ENCODE assay signal across 29 cellular contexts in the genomic region with DNA sequence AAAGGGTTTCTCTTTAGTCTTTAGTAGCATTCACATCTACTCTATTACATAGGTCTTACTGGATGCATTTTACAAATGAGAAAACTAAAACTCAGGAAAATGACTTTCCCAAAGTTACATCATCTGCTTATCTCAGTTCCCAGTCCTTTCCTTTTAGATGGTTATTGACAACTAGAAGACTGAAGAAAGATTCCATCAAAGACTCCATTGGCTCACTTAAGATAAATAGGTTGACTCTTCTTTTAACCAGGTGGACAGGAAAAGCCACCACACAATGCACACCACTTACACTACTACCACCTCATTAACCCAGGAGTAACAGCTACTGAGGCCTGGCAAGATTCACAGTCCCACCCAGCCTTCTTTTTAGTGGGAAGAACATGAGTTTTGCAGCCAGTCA.
DNase-seq lines count a peak whose midpoint lies in the region; ATAC-seq, FAIRE-seq and TF ChIP-seq lines count a peak whose summit lies in the region.
"Had no signal": no experiment of that assay in that cellular context is flagged by ENCODE, and none has a peak within 500 bp of the region (broad histone marks: within the 10 kb centered on the region; RNA-seq: fewer than 3 reads in every experiment).

No MANE protein-coding gene starts in this region.

- no peak for TF ChIP-seq CTCF in endothelial cell of umbilical vein (IDR thresholded peaks at IDR 0.05; ENCODE audit: extremely low read depth in 1 of 2, insufficient read depth in 1 of 2, low read depth in 1 of 2, low read length in 2 of 2)
- no peak for TF ChIP-seq CTCF in neural progenitor cell (IDR thresholded peaks at IDR 0.05)

- no peaks in the 10 kb centered on the region for H3K36me3 Mint-ChIP-seq in T-helper 2 cell treated with Interferon-gamma antibody and Interleukin-4, amounts not matched to agents 5 μg/mL and 100 μg/mL, for 36 hours (ENCODE audit: low read depth)
- peaks cover 4% of the 10 kb centered on the region for H3K36me3 Mint-ChIP-seq in neural progenitor cell
- H3K36me3 Mint-ChIP-seq: WTC11 had no signal

- no peak overlapping the region for H2AFZ ChIP-seq in endothelial cell of umbilical vein (ENCODE audit: low read depth, low read length)
- H2AFZ ChIP-seq in neural progenitor cell (replicated peaks) = no peak overlapping the region

- intact Hi-C loops in endothelial cell of umbilical vein (cut with micrococcal nuclease) = loop anchor here (1.0 kb wide), 1 partner anchor 10 kb away; no protein-coding TSS in a partner anchor

- H3K4me3 Mint-ChIP-seq in T-helper 2 cell treated with Interferon-gamma antibody and Interleukin-4, amounts not matched to agents 5 μg/mL and 100 μg/mL, for 36 hours = peak overlapping the region; percentile 12
- H3K4me3 Mint-ChIP-seq in neural progenitor cell = no peak overlapping the region
- H3K4me3 Mint-ChIP-seq: CD8-positive, alpha-beta T cell; dendritic cell treated with granulocyte-macrophage colony-stimulating factor and Interleukin-4, amounts not matched to agents 40 ng/mL and 50 ng/mL, for 4 days; WTC11 had no signal

- in situ Hi-C loops in G401 (cut with HindIII; ENCODE audit: low sequenced_read_pairs) = no loop called here

- no peak for DNase-seq in T-helper 2 cell treated with Interferon-gamma antibody and Interleukin-4, amounts not matched to agents 5 μg/mL and 100 μg/mL, for 36 hours (ENCODE audit: low spot score)
- DNase-seq in T-helper 2 cell (no peak), NCI-H69 (lab: John Stamatoyannopoulos, UW) (peak; percentile 67), endothelial cell of umbilical vein (ENCODE audit: low read depth, low spot score) (peak; percentile 65), neural progenitor cell (ENCODE audit: low spot score) (no peak), NCI-H1105 (lab: John Stamatoyannopoulos, UW) (no peak), G401 (ENCODE audit: low spot score) (no peak)
- DNase-seq: 8988T; activated CD8-positive, alpha-beta memory T cell treated with anti-CD3 and anti-CD28 coated beads, Interleukin-2, amount 50 U/mL, for 4 hours; activated effector memory CD4-positive, alpha-beta T cell treated with anti-CD3 and anti-CD28 coated beads, Interleukin-2, amount 50 U/mL, for 16 hours; amniotic stem cell; CD8-positive, alpha-beta T cell; DMS153; NCI-H1048; NCI-H226; NCI-H82; PC-3; small intestine; stimulated activated CD4-positive, alpha-beta T cell treated with anti-CD3 and anti-CD28 coated beads, Interleukin-2, amount 100 ng/mL, for 24 hours; T1000 had no signal

- no peaks in the 10 kb centered on the region for H3K36me3 ChIP-seq in endothelial cell of umbilical vein (ENCODE audit: control insufficient read depth in 2 of 2, extremely low read depth in 1 of 2, insufficient read depth in 2 of 2, low read length in 2 of 2)
- H3K36me3 ChIP-seq in neural progenitor cell = no peaks in the 10 kb centered on the region
- H3K36me3 ChIP-seq: cardiac muscle cell, heart left ventricle had no signal

- H3K27me3 ChIP-seq in endothelial cell of umbilical vein (ENCODE audit: control insufficient read depth in 2 of 2, insufficient read depth in 2 of 2, low read length in 2 of 2) (no peaks in the 10 kb centered on the region), neural progenitor cell (no peaks in the 10 kb centered on the region)
- H3K27me3 ChIP-seq: heart left ventricle had no signal

- CTCF ChIA-PET in endothelial cell of umbilical vein (lab: Charles Lee) = interaction anchor here (2.3 kb wide), 2 partner anchors 9 to 36 kb away, joined by 7 to 18 read pairs; no protein-coding TSS in a partner anchor

- H3K4me3 ChIP-seq in endothelial cell of umbilical vein (replicated peaks in 1 of 3; ENCODE audit: insufficient read depth in 1 of 3, low read depth in 1 of 3, low read length in 3 of 3) = no peak overlapping the region
- no peak overlapping the region for H3K4me3 ChIP-seq in neural progenitor cell
- H3K4me3 ChIP-seq: cardiac muscle cell, heart left ventricle had no signal

- no peak overlapping the region for H3K27ac Mint-ChIP-seq in T-helper 2 cell treated with Interferon-gamma antibody and Interleukin-4, amounts not matched to agents 5 μg/mL and 100 μg/mL, for 36 hours
- peak overlapping the region; percentile 38 for H3K27ac Mint-ChIP-seq in neural progenitor cell
- H3K27ac Mint-ChIP-seq: CD8-positive, alpha-beta T cell; dendritic cell treated with granulocyte-macrophage colony-stimulating factor and Interleukin-4, amounts not matched to agents 40 ng/mL and 50 ng/mL, for 4 days; type B pancreatic cell; WTC11 had no signal

- no TSS peak for BruUV-seq in endothelial cell of umbilical vein (replicated peaks; lab: Mats Ljungman, UMichigan)

- H3K9me3 Mint-ChIP-seq in T-helper 2 cell treated with Interferon-gamma antibody and Interleukin-4, amounts not matched to agents 5 μg/mL and 100 μg/mL, for 36 hours = no peaks in the 10 kb centered on the region
- H3K9me3 Mint-ChIP-seq in neural progenitor cell = no peaks in the 10 kb centered on the region
- H3K9me3 Mint-ChIP-seq: CD8-positive, alpha-beta T cell; dendritic cell treated with granulocyte-macrophage colony-stimulating factor and Interleukin-4, amounts not matched to agents 40 ng/mL and 50 ng/mL, for 4 days; type B pancreatic cell; WTC11 had no signal

- no peak for ATAC-seq in GM21381 (IDR thresholded peaks at IDR 0.05; ENCODE audit: unreplicated experiment)
- ATAC-seq: PC-3, Right ventricle myocardium inferior had no signal

- no peaks in the 10 kb centered on the region for H4K20me1 ChIP-seq in endothelial cell of umbilical vein (replicated peaks; ENCODE audit: control insufficient read depth, extremely low read depth, insufficient read depth, low read length)
- H4K20me1 ChIP-seq in neural progenitor cell (ENCODE audit: low read depth) = peaks cover 4% of the 10 kb centered on the region

- no peak for FAIRE-seq in endothelial cell of umbilical vein (lab: Jason Lieb, UNC)
- FAIRE-seq: G401.6, H54, small intestine had no signal

- H3K9me1 ChIP-seq in endothelial cell of umbilical vein (replicated peaks; ENCODE audit: control insufficient read depth, extremely low read depth, insufficient read depth, low read length) = peaks cover 2% of the 10 kb centered on the region

- H3K27me3 Mint-ChIP-seq in T-helper 2 cell treated with Interferon-gamma antibody and Interleukin-4, amounts not matched to agents 5 μg/mL and 100 μg/mL, for 36 hours (ENCODE audit: low read depth) = no peaks in the 10 kb centered on the region
- peaks cover 2% of the 10 kb centered on the region for H3K27me3 Mint-ChIP-seq in neural progenitor cell (ENCODE audit: insufficient read depth, low read depth)
- H3K27me3 Mint-ChIP-seq: dendritic cell treated with granulocyte-macrophage colony-stimulating factor and Interleukin-4, amounts not matched to agents 40 ng/mL and 50 ng/mL, for 4 days; type B pancreatic cell had no signal

- peak overlapping the region; percentile 14 for H3K4me2 ChIP-seq in endothelial cell of umbilical vein (ENCODE audit: insufficient read depth, low read length)
- H3K4me2 ChIP-seq in neural progenitor cell = no peak overlapping the region

- no peak overlapping the region for H3K9ac ChIP-seq in endothelial cell of umbilical vein (replicated peaks; ENCODE audit: extremely low read depth, insufficient read depth, low read length)
- H3K9ac ChIP-seq in neural progenitor cell = no peak overlapping the region

- no peaks in the 10 kb centered on the region for H3K79me2 ChIP-seq in endothelial cell of umbilical vein (ENCODE audit: control insufficient read depth, insufficient read depth, low read length)
- peaks cover 3% of the 10 kb centered on the region for H3K79me2 ChIP-seq in neural progenitor cell (ENCODE audit: low read depth)

- no peak overlapping the region for H3K27ac ChIP-seq in endothelial cell of umbilical vein (ENCODE audit: insufficient read depth, low read depth, low read length)
- no peak overlapping the region for H3K27ac ChIP-seq in neural progenitor cell
- H3K27ac ChIP-seq: cardiac muscle cell, heart left ventricle had no signal

- no peak for TF ChIP-seq POLR2A in endothelial cell of umbilical vein (IDR thresholded peaks at IDR 0.05; ENCODE audit: low read depth, low read length)

- dilution Hi-C loops in endothelial cell of umbilical vein (cut with MboI; ENCODE audit: extremely low pct_ligation_motif_present, low sequenced_read_pairs) = no loop called here

- H3F3A ChIP-seq in neural progenitor cell (ENCODE audit: low read depth) = no peaks in the 10 kb centered on the region

- H3K4me1 ChIP-seq in endothelial cell of umbilical vein (ENCODE audit: control insufficient read depth, extremely low read depth, insufficient read depth, low read length) = peaks cover 15% of the 10 kb centered on the region
- peaks cover 25% of the 10 kb centered on the region for H3K4me1 ChIP-seq in neural progenitor cell

- H3K9me3 ChIP-seq in endothelial cell of umbilical vein (replicated peaks; ENCODE audit: control insufficient read depth, insufficient read depth, low read length) (no peaks in the 10 kb centered on the region), neural progenitor cell (ENCODE audit: low read depth) (no peaks in the 10 kb centered on the region)
- H3K9me3 ChIP-seq: heart left ventricle had no signal

- POLR2A ChIA-PET in endothelial cell of umbilical vein (lab: Charles Lee) = no interaction called here

- peaks cover 21% of the 10 kb centered on the region for H3K4me1 Mint-ChIP-seq in T-helper 2 cell treated with Interferon-gamma antibody and Interleukin-4, amounts not matched to agents 5 μg/mL and 100 μg/mL, for 36 hours (ENCODE audit: low read depth)
- H3K4me1 Mint-ChIP-seq in neural progenitor cell = peaks cover 44% of the 10 kb centered on the region

TF ChIP-seq in endothelial cell of umbilical vein, 7 proteins besides CTCF, POLR2A, EP300 and RAD21:
- TF ChIP-seq GATA2 (IDR thresholded peaks at IDR 0.05; ENCODE audit: insufficient read depth, insufficient read length, low read depth, low read length) (peak; percentile 37), EZH2 (IDR thresholded peaks at IDR 0.05; ENCODE audit: borderline replicate concordance, low read depth, low read length, severe bottlenecking) (no peak)
- TF ChIP-seq, protein P1, sequence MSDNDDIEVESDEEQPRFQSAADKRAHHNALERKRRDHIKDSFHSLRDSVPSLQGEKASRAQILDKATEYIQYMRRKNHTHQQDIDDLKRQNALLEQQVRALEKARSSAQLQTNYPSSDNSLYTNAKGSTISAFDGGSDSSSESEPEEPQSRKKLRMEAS (IDR thresholded peaks at IDR 0.05; ENCODE audit: insufficient read depth, insufficient read length) = no peak

Comparison
In these comparisons a context has a peak if more than half of its experiments do, and no peak if none do; other contexts are left out.
1. DNase-seq: peak in NCI-H69 (single experiment) and endothelial cell of umbilical vein (single experiment); none in T-helper 2 cell treated with Interferon-gamma antibody and Interleukin-4, amounts not matched to agents 5 μg/mL and 100 μg/mL, for 36 hours (single experiment), T-helper 2 cell (0 of 5), neural progenitor cell (single experiment), NCI-H1105 (single experiment) and G401 (single experiment).